Comparison of ENCODE assay signal across 17 cellular contexts in genomic region chr17:72486806-72487205, GRCh38.
A peak's percentile ranks its signal among the peaks of the same experiment; 100 is the strongest.
DNase-seq lines count a peak whose midpoint lies in the region; ATAC-seq, FAIRE-seq and TF ChIP-seq lines count a peak whose summit lies in the region.
"Had no signal": no experiment of that assay in that cellular context is flagged by ENCODE, and none has a peak within 500 bp of the region (broad histone marks: within the 10 kb centered on the region; RNA-seq: fewer than 3 reads in every experiment).

No MANE protein-coding gene starts in this region.

- TF ChIP-seq EP300 in HepG2 (IDR thresholded peaks at IDR 0.05; ENCODE audit: low read depth in 2 of 2, low read length in 2 of 2) (no peak), HepG2 (CRISPR knock-in tag; IDR thresholded peaks at IDR 0.05; ENCODE audit: borderline replicate concordance) (no peak), tibial nerve (IDR thresholded peaks at IDR 0.05) (no peak)

- H3K36me3 ChIP-seq in HepG2 (replicated peaks in 1 of 2; ENCODE audit: control insufficient read depth in 1 of 2, insufficient read depth in 2 of 2, low read length in 2 of 2) (no peaks in the 10 kb centered on the region), right lobe of liver (no peaks in the 10 kb centered on the region), tibial nerve (peaks cover 0 to 6% (median 0%) of the 10 kb centered on the region in 3 donors)

- no peak overlapping the region for H3K4me3 ChIP-seq in HepG2 (replicated peaks in 1 of 3; ENCODE audit: insufficient read depth in 1 of 3, low read depth in 2 of 3, low read length in 3 of 3)
- H3K4me3 ChIP-seq in right lobe of liver = no peak overlapping the region
- H3K4me3 ChIP-seq in tibial nerve = no peak overlapping the region
- H3K4me3 ChIP-seq: GM23248 had no signal

- H3K9me3 ChIP-seq in HepG2 (ENCODE audit: low read length) (no peaks in the 10 kb centered on the region), right lobe of liver (no peaks in the 10 kb centered on the region), tibial nerve (peaks cover 0 to 14% (median 0%) of the 10 kb centered on the region in 4 donors)

- CTCF ChIA-PET in HepG2 (lab: Yijun Ruan, JAX; ENCODE audit: low intra/inter-chr PET ratio, low total read pairs) = interaction anchor here (0.7 kb wide), 1 partner anchor 524 kb away, joined by 3 read pairs; no protein-coding TSS in a partner anchor

- H3K9ac ChIP-seq in HepG2 (ENCODE audit: insufficient read depth, low read depth, low read length) = no peak overlapping the region
- H3K9ac ChIP-seq: GM23248 had no signal

- TF ChIP-seq POLR2A in HepG2 (IDR thresholded peaks at IDR 0.05; ENCODE audit: insufficient read depth in 1 of 2, low read depth in 2 of 2, low read length in 2 of 2) = no peak
- TF ChIP-seq POLR2A in right lobe of liver (IDR thresholded peaks at IDR 0.05) = no peak
- no peak for TF ChIP-seq POLR2A in tibial nerve (IDR thresholded peaks at IDR 0.05)

- peak overlapping the region in 3 of 5 experiments; percentile 42 to 92 (median 76) for H3K27ac Mint-ChIP-seq in brain
- H3K27ac Mint-ChIP-seq: CD4-positive, alpha-beta memory T cell; H9; HFFc6 had no signal

- no TSS peak for BruUV-seq in HepG2 (replicated peaks; lab: Mats Ljungman, UMichigan)

- FAIRE-seq in HepG2 (lab: Jason Lieb, UNC) = no peak
- FAIRE-seq: GM12892 had no signal

- H3K27me3 ChIP-seq in HepG2 (ENCODE audit: control insufficient read depth in 1 of 2, insufficient read depth in 2 of 2, low read length in 2 of 2) (no peaks in the 10 kb centered on the region), right lobe of liver (no peaks in the 10 kb centered on the region), tibial nerve (no peaks in the 10 kb centered on the region)

- no peak for ATAC-seq in HepG2
- ATAC-seq in right lobe of liver = no peak

- TF ChIP-seq CTCF in HepG2 (CRISPR knock-in tag; IDR thresholded peaks at IDR 0.05) (no peak), right lobe of liver (IDR thresholded peaks at IDR 0.05) (no peak), brain (conservative IDR thresholded peaks at IDR 0.05) (no peak), tibial nerve (IDR thresholded peaks at IDR 0.05) (no peak)

- intact Hi-C loops in HepG2 (cut with micrococcal nuclease; ENCODE audit: unreplicated experiment) (no loop called here), right lobe of liver (cut with DNase I) (no loop called here)

- DNase-seq in HepG2 (ENCODE audit: low spot score) (no peak), right lobe of liver (no peak), NCI-H69 (lab: John Stamatoyannopoulos, UW) (peak; percentile 41), NCI-H748 (lab: John Stamatoyannopoulos, UW; ENCODE audit: unreplicated experiment) (no peak), tibial nerve (ENCODE audit: low spot score in 2 of 2) (no peak)
- DNase-seq: C1 segment of cervical spinal cord; Calu3; CD4-positive, alpha-beta memory T cell; COR-L47; DMS53; DMS79 treated with DMSO at 0.1 percent for 48 hours; GF-D8; GM23248; H9; HFFc6 had no signal

- POLR2A ChIA-PET in HepG2 (lab: Yijun Ruan, JAX) = interaction anchor here (0.7 kb wide), 1 partner anchor 53 kb away, joined by 3 read pairs; no protein-coding TSS in a partner anchor

- H3K4me1 ChIP-seq in HepG2 (ENCODE audit: insufficient read depth, low read length) = peaks cover 43% of the 10 kb centered on the region
- no peaks in the 10 kb centered on the region for H3K4me1 ChIP-seq in right lobe of liver
- peaks cover 0 to 7% (median 0%) of the 10 kb centered on the region in 4 donors for H3K4me1 ChIP-seq in tibial nerve

- in situ Hi-C loops in HepG2 (cut with HindIII; ENCODE audit: extremely low pct_ligation_motif_present, low pct_unique_long_range_greater_than_20kb) = no loop called here

- peaks cover 6% of the 10 kb centered on the region for H3K27me3 Mint-ChIP-seq in brain

- H3K27ac ChIP-seq in HepG2 (ENCODE audit: extremely low read length, insufficient read depth, low read length) (no peak overlapping the region), right lobe of liver (no peak overlapping the region), tibial nerve (no peak overlapping the region)
- H3K27ac ChIP-seq: GM23248 had no signal

- no peak overlapping the region for H2AFZ ChIP-seq in HepG2 (ENCODE audit: low read length)
- H2AFZ ChIP-seq: GM23248 had no signal

- H4K20me1 ChIP-seq in HepG2 (ENCODE audit: insufficient read depth, low read length) = peaks cover 9% of the 10 kb centered on the region; the same call in 1 of the 2 replicates

- peaks cover 83% of the 10 kb centered on the region for H3K79me2 ChIP-seq in HepG2 (ENCODE audit: insufficient read depth, low read length)

- peak overlapping the region in 1 of 5 experiments; percentile 70 for H3K4me3 Mint-ChIP-seq in brain
- H3K4me3 Mint-ChIP-seq: CD4-positive, alpha-beta memory T cell; H9; HFFc6 had no signal

- H3K36me3 Mint-ChIP-seq in brain = peaks cover 30% of the 10 kb centered on the region
- H3K36me3 Mint-ChIP-seq: CD4-positive, alpha-beta memory T cell had no signal

- H3K4me1 Mint-ChIP-seq in brain = peaks cover 30% of the 10 kb centered on the region
- H3K4me1 Mint-ChIP-seq: CD4-positive, alpha-beta memory T cell had no signal

- no peak overlapping the region for H3K4me2 ChIP-seq in HepG2 (ENCODE audit: low read depth, low read length)

- peaks cover 5 to 38% (median 31%) of the 10 kb centered on the region in 5 experiments for H3K9me3 Mint-ChIP-seq in brain

- no peak for TF ChIP-seq RAD21 in HepG2 (CRISPR knock-in tag; IDR thresholded peaks at IDR 0.05)

TF ChIP-seq in HepG2, 621 proteins besides CTCF, POLR2A, EP300 and RAD21:
- TF ChIP-seq ZKSCAN1 (IDR thresholded peaks at IDR 0.05; ENCODE audit: low read length) = peak; percentile 91
- TF ChIP-seq, protein P1, sequence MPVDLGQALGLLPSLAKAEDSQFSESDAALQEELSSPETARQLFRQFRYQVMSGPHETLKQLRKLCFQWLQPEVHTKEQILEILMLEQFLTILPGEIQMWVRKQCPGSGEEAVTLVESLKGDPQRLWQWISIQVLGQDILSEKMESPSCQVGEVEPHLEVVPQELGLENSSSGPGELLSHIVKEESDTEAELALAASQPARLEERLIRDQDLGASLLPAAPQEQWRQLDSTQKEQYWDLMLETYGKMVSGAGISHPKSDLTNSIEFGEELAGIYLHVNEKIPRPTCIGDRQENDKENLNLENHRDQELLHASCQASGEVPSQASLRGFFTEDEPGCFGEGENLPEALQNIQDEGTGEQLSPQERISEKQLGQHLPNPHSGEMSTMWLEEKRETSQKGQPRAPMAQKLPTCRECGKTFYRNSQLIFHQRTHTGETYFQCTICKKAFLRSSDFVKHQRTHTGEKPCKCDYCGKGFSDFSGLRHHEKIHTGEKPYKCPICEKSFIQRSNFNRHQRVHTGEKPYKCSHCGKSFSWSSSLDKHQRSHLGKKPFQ (CRISPR knock-in tag; IDR thresholded peaks at IDR 0.05; ENCODE audit: insufficient replicate concordance) = no peak
